Comparison of ENCODE assay signal across 18 cellular contexts in the genomic region with DNA sequence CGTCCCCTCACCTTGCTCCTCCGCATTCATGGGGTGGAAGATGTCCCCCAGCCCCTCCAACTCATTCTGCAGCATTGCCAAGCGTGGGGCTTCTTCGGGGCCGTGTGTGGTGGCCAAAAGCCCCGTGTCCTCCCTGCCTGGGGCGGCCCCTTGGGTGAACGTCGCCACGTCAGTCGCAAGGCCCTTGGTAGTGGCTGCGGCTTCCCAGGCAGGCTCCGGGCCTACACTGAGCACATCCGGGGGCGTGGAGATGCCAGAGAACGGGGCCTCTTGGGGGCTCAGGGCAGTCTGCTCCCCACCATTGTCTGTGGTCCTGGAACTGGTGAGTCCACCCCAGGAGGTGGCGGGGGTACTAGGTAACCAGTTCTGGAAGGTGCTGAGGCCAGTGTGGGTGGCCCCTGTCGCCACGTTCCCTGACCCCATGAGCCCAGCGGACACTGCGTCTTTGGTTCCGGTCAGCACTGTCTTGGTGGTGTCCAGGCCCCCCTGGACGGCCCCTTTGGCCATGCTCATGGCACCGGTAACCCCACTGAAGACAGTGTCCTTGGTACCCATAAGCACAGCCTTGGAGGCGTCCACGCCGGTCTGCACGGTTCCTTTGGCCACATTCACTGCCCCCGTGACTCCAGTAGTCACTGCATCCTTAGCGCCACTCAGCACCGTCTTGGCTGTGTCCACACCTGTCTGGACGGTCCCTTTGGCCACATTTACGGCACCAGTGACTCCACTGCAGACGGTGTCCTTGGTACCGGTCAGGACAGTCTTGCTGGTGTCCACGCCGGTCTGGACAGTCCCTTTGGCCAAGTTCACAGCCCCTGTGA. TPM values are rescaled to one million over a fixed set of nuclear protein-coding genes. Genes with fewer than 3 reads are reported as not detected.
A peak's percentile ranks its signal among the peaks of the same experiment; 100 is the strongest.
DNase-seq lines count a peak whose midpoint lies in the region; ATAC-seq and TF ChIP-seq lines count a peak whose summit lies in the region.
"Had no signal": no experiment of that assay in that cellular context is flagged by ENCODE, and none has a peak within 500 bp of the region (broad histone marks: within the 10 kb centered on the region; RNA-seq: fewer than 3 reads in every experiment).

No MANE protein-coding gene starts in this region.

- peaks cover 9% of the 10 kb centered on the region for H3K4me1 Mint-ChIP-seq in activated CD8-positive, alpha-beta T cell treated with anti-CD3 and anti-CD28 coated beads, Interleukin-2, amount 10 ng/mL, durations not matched to agents 7 days and 5 days (ENCODE audit: low read depth)
- H3K4me1 Mint-ChIP-seq: H9 had no signal

- H3K4me1 ChIP-seq in left ventricle myocardium inferior (peaks cover 80% of the 10 kb centered on the region), Panc1 (ENCODE audit: control insufficient read depth, insufficient read depth, low read length) (no peaks in the 10 kb centered on the region), right lobe of liver (no peaks in the 10 kb centered on the region), subcutaneous abdominal adipose tissue (ENCODE audit: control insufficient read depth in 5 of 5, insufficient read depth in 5 of 5, low read length in 5 of 5) (peaks cover 0 to 55% (median 34%) of the 10 kb centered on the region in 5 donors), mammary epithelial cell (ENCODE audit: insufficient read depth, low read length) (no peaks in the 10 kb centered on the region)

- dilution Hi-C loops in mammary epithelial cell (cut with HindIII; ENCODE audit: low sequenced_read_pairs), result no loop called here

- H3K79me2 ChIP-seq in mammary epithelial cell (ENCODE audit: insufficient read depth, low read length), result no peaks in the 10 kb centered on the region

- ATAC-seq in left cardiac atrium (peak; percentile 5 to 9), Panc1 (0 out of 2 replicates have a peak, but pooled peaks have one; percentile 15), right lobe of liver (peak; percentile 7 to 11 (median 8))
- no peak for ATAC-seq in activated CD8-positive, alpha-beta T cell treated with anti-CD3 and anti-CD28 coated beads, Interleukin-2, amount 10 ng/mL, durations not matched to agents 7 days and 5 days
- ATAC-seq: PC-3 had no signal

- TF ChIP-seq POLR2A in right lobe of liver (IDR thresholded peaks at IDR 0.05), result no peak

- no peak overlapping the region for H3K27ac ChIP-seq in left ventricle myocardium inferior (replicated peaks)
- H3K27ac ChIP-seq in Panc1 (ENCODE audit: low read length), result no peak overlapping the region
- no peak overlapping the region for H3K27ac ChIP-seq in right lobe of liver
- no peak overlapping the region for H3K27ac ChIP-seq in subcutaneous abdominal adipose tissue (ENCODE audit: low read depth, low read length)
- no peak overlapping the region for H3K27ac ChIP-seq in mammary epithelial cell (ENCODE audit: insufficient read depth, low read depth, low read length)
- H3K27ac ChIP-seq: C4-2B had no signal

- H3K9me3 ChIP-seq in left ventricle myocardium inferior (replicated peaks) (no peaks in the 10 kb centered on the region), Panc1 (ENCODE audit: control insufficient read depth, insufficient read depth, low read depth, low read length) (no peaks in the 10 kb centered on the region), right lobe of liver (no peaks in the 10 kb centered on the region), subcutaneous abdominal adipose tissue (ENCODE audit: control insufficient read depth in 5 of 5, low read length in 5 of 5) (peaks cover 0 to 3% (median 0%) of the 10 kb centered on the region in 5 donors), mammary epithelial cell (replicated peaks; ENCODE audit: insufficient read depth, low read length) (no peaks in the 10 kb centered on the region)

- in situ Hi-C loops in Panc1 (cut with HindIII; ENCODE audit: low pct_unique_long_range_greater_than_20kb, low sequenced_read_pairs) (no loop called here), mammary epithelial cell (cut with MboI; ENCODE audit: low sequenced_read_pairs in 2 of 2) (no loop called here)

- H3K4me3 ChIP-seq in left ventricle myocardium inferior (no peak overlapping the region), Panc1 (ENCODE audit: low read depth in 2 of 2, low read length in 2 of 2) (no peak overlapping the region), right lobe of liver (no peak overlapping the region), subcutaneous abdominal adipose tissue (ENCODE audit: low read depth in 1 of 5, low read length in 5 of 5) (peak overlapping the region in 3 of 5 donors; percentile 7 to 62 (median 32)), mammary epithelial cell (replicated peaks in 1 of 3; ENCODE audit: insufficient read depth in 1 of 3, low read depth in 2 of 3, low read length in 3 of 3) (no peak overlapping the region)

- H3K27me3 Mint-ChIP-seq in activated CD8-positive, alpha-beta T cell treated with anti-CD3 and anti-CD28 coated beads, Interleukin-2, amount 10 ng/mL, durations not matched to agents 7 days and 5 days (ENCODE audit: low read depth), result no peaks in the 10 kb centered on the region

- BruUV-seq in Panc1 (replicated peaks; lab: Mats Ljungman, UMichigan) (no TSS peak), mammary epithelial cell (replicated peaks; lab: Mats Ljungman, UMichigan) (no TSS peak)

- H2AFZ ChIP-seq in mammary epithelial cell (ENCODE audit: low read depth, low read length), result no peak overlapping the region

- intact Hi-C loops in left cardiac atrium (cut with DNase I), result no loop called here
- intact Hi-C loops in left ventricle myocardium inferior (cut with micrococcal nuclease), result no loop called here
- intact Hi-C loops in Panc1 (cut with micrococcal nuclease; ENCODE audit: unreplicated experiment), result no loop called here
- intact Hi-C loops in right lobe of liver (cut with DNase I), result no loop called here
- intact Hi-C loops in mammary epithelial cell (cut with micrococcal nuclease), result no loop called here

- H3K4me2 ChIP-seq in mammary epithelial cell (ENCODE audit: insufficient read depth, low read depth, low read length), result no peak overlapping the region

- POLR2A ChIA-PET in Panc1 (lab: Charles Lee), result no interaction called here
- POLR2A ChIA-PET in activated CD8-positive, alpha-beta T cell treated with anti-CD3 and anti-CD28 coated beads, Interleukin-2, amount 10 ng/mL, durations not matched to agents 7 days and 5 days (lab: Charles Lee), result no interaction called here

- no peak for DNase-seq in left cardiac atrium
- no peak for DNase-seq in left ventricle myocardium inferior
- no peak for DNase-seq in Panc1 (ENCODE audit: low read depth, low spot score)
- DNase-seq in right lobe of liver, result peak in 1 of 3 donors; percentile 33
- DNase-seq in mammary epithelial cell, result no peak
- no peak for DNase-seq in activated CD8-positive, alpha-beta T cell treated with anti-CD3 and anti-CD28 coated beads, Interleukin-2, amount 10 ng/mL, durations not matched to agents 7 days and 5 days
- DNase-seq in NCI-H526 treated with DMSO at 0.1 percent for 48 hours (lab: John Stamatoyannopoulos, UW), result no peak
- DNase-seq: COR-L47, DMS153, EL, H9, NCI-H1417 treated with DMSO at 0.1 percent for 48 hours, NCI-H1930, NCI-H446, PC-3 had no signal

- H3K4me3 Mint-ChIP-seq in activated CD8-positive, alpha-beta T cell treated with anti-CD3 and anti-CD28 coated beads, Interleukin-2, amount 10 ng/mL, durations not matched to agents 7 days and 5 days, result no peak overlapping the region
- H3K4me3 Mint-ChIP-seq: H9 had no signal

- H4K20me1 ChIP-seq in mammary epithelial cell (ENCODE audit: insufficient read depth, low read length), result no peaks in the 10 kb centered on the region

- H3K36me3 Mint-ChIP-seq in activated CD8-positive, alpha-beta T cell treated with anti-CD3 and anti-CD28 coated beads, Interleukin-2, amount 10 ng/mL, durations not matched to agents 7 days and 5 days (ENCODE audit: low read depth), result no peaks in the 10 kb centered on the region

- 82% methylated on average over 9 of the region's 37 CpGs for WGBS in right lobe of liver (ENCODE audit: insufficient coverage, low coverage, low lambda C conversion rate, missing lambda C conversion rate)
- WGBS in mammary epithelial cell (ENCODE audit: low coverage, missing lambda C conversion rate), result 95% methylated on average over 32 of the region's 37 CpGs

- H3K9me3 Mint-ChIP-seq in activated CD8-positive, alpha-beta T cell treated with anti-CD3 and anti-CD28 coated beads, Interleukin-2, amount 10 ng/mL, durations not matched to agents 7 days and 5 days (ENCODE audit: insufficient read depth), result no peaks in the 10 kb centered on the region
- H3K9me3 Mint-ChIP-seq: H9 had no signal

- CTCF ChIA-PET in Panc1 (lab: Charles Lee), result no interaction called here
- CTCF ChIA-PET in mammary epithelial cell (lab: Charles Lee; ENCODE audit: low non-redundant PET), result no interaction called here
- CTCF ChIA-PET in activated CD8-positive, alpha-beta T cell treated with anti-CD3 and anti-CD28 coated beads, Interleukin-2, amount 10 ng/mL, durations not matched to agents 7 days and 5 days (lab: Charles Lee), result no interaction called here

- no peak overlapping the region for H3K27ac Mint-ChIP-seq in activated CD8-positive, alpha-beta T cell treated with anti-CD3 and anti-CD28 coated beads, Interleukin-2, amount 10 ng/mL, durations not matched to agents 7 days and 5 days
- H3K27ac Mint-ChIP-seq: H9 had no signal

- TF ChIP-seq CTCF in left ventricle myocardium inferior (IDR thresholded peaks at IDR 0.05; ENCODE audit: borderline replicate concordance) (no peak), Panc1 (IDR thresholded peaks at IDR 0.05) (no peak), right lobe of liver (IDR thresholded peaks at IDR 0.05) (no peak), mammary epithelial cell (conservative IDR thresholded peaks at IDR 0.05 in 1 of 2, IDR thresholded peaks at IDR 0.05 in 1 of 2; ENCODE audit: extremely low read depth in 1 of 2, insufficient read depth in 1 of 2, low read depth in 1 of 2, low read length in 2 of 2) (no peak)

- H3K36me3 ChIP-seq in left ventricle myocardium inferior (peaks cover 41% of the 10 kb centered on the region), Panc1 (ENCODE audit: control insufficient read depth, insufficient read depth, low read length) (no peaks in the 10 kb centered on the region), right lobe of liver (peaks cover 0 to 49% (median 20%) of the 10 kb centered on the region in 4 donors), subcutaneous abdominal adipose tissue (ENCODE audit: control insufficient read depth in 5 of 5, insufficient read depth in 5 of 5, low read length in 5 of 5) (peaks cover 0 to 63% (median 40%) of the 10 kb centered on the region in 5 donors), mammary epithelial cell (ENCODE audit: insufficient read depth, low read length) (peaks cover 2% of the 10 kb centered on the region)

- H3K27me3 ChIP-seq in left ventricle myocardium inferior (ENCODE audit: low read depth), result no peaks in the 10 kb centered on the region
- no peaks in the 10 kb centered on the region for H3K27me3 ChIP-seq in Panc1 (ENCODE audit: control insufficient read depth, insufficient read depth, low read length)
- H3K27me3 ChIP-seq in right lobe of liver, result no peaks in the 10 kb centered on the region
- H3K27me3 ChIP-seq in subcutaneous abdominal adipose tissue (ENCODE audit: control insufficient read depth in 5 of 5, insufficient read depth in 4 of 5, low read length in 5 of 5), result no peaks in the 10 kb centered on the region
- no peaks in the 10 kb centered on the region for H3K27me3 ChIP-seq in mammary epithelial cell (ENCODE audit: insufficient read depth, low read length)

- H3K9ac ChIP-seq in subcutaneous abdominal adipose tissue (ENCODE audit: low read length in 5 of 5), result no peak overlapping the region
- H3K9ac ChIP-seq in mammary epithelial cell (ENCODE audit: insufficient read depth, low read length), result no peak overlapping the region

RNA-seq across cellular contexts. Expression of a gene that starts 7.6 kb away (rescaled TPM):
- total RNA-seq in left cardiac atrium, result 100 to 1,000 TPM; 331 to 357 TPM
- 162 TPM for total RNA-seq in left ventricle myocardium inferior
- 10.2 TPM for total RNA-seq in Panc1 (2021; ENCODE audit: unreplicated experiment)
- 19.9 TPM for polyA plus RNA-seq in Panc1 (2012; ENCODE audit: insufficient read length)
- 10 to 100 TPM; 28.4 to 51.2 (median 39.3) TPM for total RNA-seq in right lobe of liver
- 10 to 100 TPM in 1 of 2 donors, 1 to 10 TPM in 1; 9.3 to 38.2 TPM for total RNA-seq in mammary epithelial cell
- polyA plus RNA-seq in mammary epithelial cell, result 2.7 TPM
- 7.6 TPM for polyA minus RNA-seq in mammary epithelial cell
- total RNA-seq in activated CD8-positive, alpha-beta T cell treated with anti-CD3 and anti-CD28 coated beads, Interleukin-2, amount 10 ng/mL, durations not matched to agents 7 days and 5 days, result not detected

RNA-seq across cellular contexts. Expression of a gene that starts 24.4 kb away (rescaled TPM):
- 10 to 100 TPM; 32.7 to 47.8 TPM for total RNA-seq in left cardiac atrium
- total RNA-seq in left ventricle myocardium inferior, result 73.5 TPM
- total RNA-seq in Panc1 (2021; ENCODE audit: unreplicated experiment), result 0.64 TPM
- 0.84 TPM for polyA plus RNA-seq in Panc1 (2012; ENCODE audit: insufficient read length)
- total RNA-seq in right lobe of liver, result 100 to 1,000 TPM in 4 of 6 experiments, 10 to 100 TPM in 2; 35.0 to 149 (median 117) TPM
- under 1 TPM in 1 of 2 donors, not detected in 1; 0.19 TPM for total RNA-seq in mammary epithelial cell
- polyA plus RNA-seq in mammary epithelial cell, result not detected
- not detected for polyA minus RNA-seq in mammary epithelial cell
- total RNA-seq in activated CD8-positive, alpha-beta T cell treated with anti-CD3 and anti-CD28 coated beads, Interleukin-2, amount 10 ng/mL, durations not matched to agents 7 days and 5 days, result not detected
- total RNA-seq: SK-MEL-5 had no signal

RNA-seq across cellular contexts. Expression of a gene that starts 29.2 kb away (rescaled TPM):
- total RNA-seq in left cardiac atrium (1 to 10 TPM in 1 of 2 donors, under 1 TPM in 1; 0.88 to 1.1 TPM), left ventricle myocardium inferior (0.41 TPM), Panc1 (2021; ENCODE audit: unreplicated experiment) (0.08 TPM), right lobe of liver (1,000 to 10,000 TPM in 2 of 6 experiments, 100 to 1,000 TPM in 4; 331 to 1,334 (median 524) TPM), mammary epithelial cell (not detected)
- 0.11 TPM for polyA plus RNA-seq in Panc1 (2012; ENCODE audit: insufficient read length)
- not detected for polyA plus RNA-seq in mammary epithelial cell
- polyA minus RNA-seq in mammary epithelial cell, result not detected
- not detected for total RNA-seq in activated CD8-positive, alpha-beta T cell treated with anti-CD3 and anti-CD28 coated beads, Interleukin-2, amount 10 ng/mL, durations not matched to agents 7 days and 5 days

RNA-seq across cellular contexts. Expression of a gene that starts 38.5 kb away (rescaled TPM):
- total RNA-seq in left cardiac atrium (10 to 100 TPM; 20.9 to 25.9 TPM), left ventricle myocardium inferior (22.8 TPM), Panc1 (2021; ENCODE audit: unreplicated experiment) (56.9 TPM), right lobe of liver (10 to 100 TPM in 5 of 6 experiments, 1 to 10 TPM in 1; 8.4 to 16.3 (median 14.0) TPM), mammary epithelial cell (10 to 100 TPM; 38.5 to 50.9 TPM)
- 112 TPM for polyA plus RNA-seq in Panc1 (2012; ENCODE audit: insufficient read length)
- 30.0 TPM for polyA plus RNA-seq in mammary epithelial cell
- polyA minus RNA-seq in mammary epithelial cell, result 13.4 TPM
- 10 to 100 TPM; 53.9 to 57.6 TPM for total RNA-seq in activated CD8-positive, alpha-beta T cell treated with anti-CD3 and anti-CD28 coated beads, Interleukin-2, amount 10 ng/mL, durations not matched to agents 7 days and 5 days

RNA-seq across cellular contexts. Expression of a gene that starts 48.8 kb away (rescaled TPM):
- 10 to 100 TPM; 15.0 to 24.8 TPM for total RNA-seq in left cardiac atrium
- 7.2 TPM for total RNA-seq in left ventricle myocardium inferior
- 5.7 TPM for total RNA-seq in Panc1 (2021; ENCODE audit: unreplicated experiment)
- polyA plus RNA-seq in Panc1 (2012; ENCODE audit: insufficient read length), result 9.5 TPM
- total RNA-seq in right lobe of liver, result 1 to 10 TPM; 1.0 to 6.5 (median 2.3) TPM
- total RNA-seq in mammary epithelial cell, result under 1 TPM in 1 of 2 donors, not detected in 1; 0.28 TPM
- polyA plus RNA-seq in mammary epithelial cell, result 0.22 TPM
- polyA minus RNA-seq in mammary epithelial cell, result not detected
- not detected for total RNA-seq in activated CD8-positive, alpha-beta T cell treated with anti-CD3 and anti-CD28 coated beads, Interleukin-2, amount 10 ng/mL, durations not matched to agents 7 days and 5 days

Comparison
In these comparisons a context has a peak if more than half of its experiments do, and no peak if none do; other contexts are left out.
1. H3K4me3 ChIP-seq: peak in subcutaneous abdominal adipose tissue (3 of 5); none in left ventricle myocardium inferior (single experiment), Panc1 (0 of 2), right lobe of liver (0 of 3) and mammary epithelial cell (0 of 3).
2. RNA of a gene that starts 7.6 kb away (total RNA-seq): 331 to 357 TPM in left cardiac atrium, 162 TPM in left ventricle myocardium inferior (single experiment), 28.4 to 51.2 TPM in right lobe of liver, 9.3 to 38.2 TPM in mammary epithelial cell and 10.2 TPM in Panc1 (single experiment); not detected in activated CD8-positive, alpha-beta T cell treated with anti-CD3 and anti-CD28 coated beads, Interleukin-2, amount 10 ng/mL, durations not matched to agents 7 days and 5 days; every median in the first group is over 10 times any median in the second.
3. RNA of a gene that starts 24.4 kb away (total RNA-seq): 35.0 to 149 TPM in right lobe of liver, 73.5 TPM in left ventricle myocardium inferior (single experiment) and 32.7 to 47.8 TPM in left cardiac atrium; 0.64 TPM in Panc1 (single experiment), 0.19 TPM in mammary epithelial cell and not detected in activated CD8-positive, alpha-beta T cell treated with anti-CD3 and anti-CD28 coated beads, Interleukin-2, amount 10 ng/mL, durations not matched to agents 7 days and 5 days; every median in the first group is over 10 times any median in the second.
4. RNA of a gene that starts 29.2 kb away (total RNA-seq): 331 to 1,334 TPM in right lobe of liver; 0.88 to 1.1 TPM in left cardiac atrium, 0.41 TPM in left ventricle myocardium inferior (single experiment), 0.08 TPM in Panc1 (single experiment), not detected in mammary epithelial cell and not detected in activated CD8-positive, alpha-beta T cell treated with anti-CD3 and anti-CD28 coated beads, Interleukin-2, amount 10 ng/mL, durations not matched to agents 7 days and 5 days; every median in the first group is over 100 times any median in the second.